Comparison of ENCODE assay signal across 6 cellular contexts in the genomic region with DNA sequence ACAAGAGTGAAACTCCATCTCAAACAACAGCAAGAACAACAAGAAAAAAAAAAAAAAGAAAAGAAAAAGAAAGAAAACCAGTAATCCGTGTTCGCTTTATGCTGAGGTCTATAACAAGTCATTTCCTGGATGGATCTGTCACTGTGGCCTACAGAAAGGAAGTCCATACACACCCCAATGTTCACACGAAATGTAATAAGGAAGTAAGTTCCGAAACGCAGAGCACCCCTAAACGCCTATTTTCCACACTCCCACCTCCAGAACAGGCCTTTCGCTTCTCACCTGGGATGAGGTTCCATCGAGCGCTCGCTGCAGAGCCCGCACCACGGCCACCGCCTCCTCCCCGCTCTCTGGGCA. TPM values are rescaled to one million over a fixed set of nuclear protein-coding genes. Genes with fewer than 3 reads are reported as not detected.
DNase-seq lines count a peak whose midpoint lies in the region; ATAC-seq and TF ChIP-seq lines count a peak whose summit lies in the region.

No MANE protein-coding gene starts in this region.

- no peaks in the 10 kb centered on the region for H3K27me3 Mint-ChIP-seq in activated CD4-positive, alpha-beta T cell treated with anti-CD3 and anti-CD28 coated beads for 36 hours
- H3K27me3 Mint-ChIP-seq in T-helper 2 cell treated with Interferon-gamma antibody and Interleukin-4, amounts not matched to agents 5 μg/mL and 100 μg/mL, for 36 hours (ENCODE audit: low read depth), result no peaks in the 10 kb centered on the region

- ATAC-seq in activated CD4-positive, alpha-beta T cell treated with anti-CD3 and anti-CD28 coated beads for 36 hours, result peak; percentile 42

- DNase-seq in activated CD4-positive, alpha-beta T cell treated with anti-CD3 and anti-CD28 coated beads for 36 hours, result no peak
- no peak for DNase-seq in activated CD4-positive, alpha-beta T cell treated with anti-CD3 and anti-CD28 coated beads for 1 hour
- DNase-seq in T-helper 2 cell treated with Interferon-gamma antibody and Interleukin-4, amounts not matched to agents 5 μg/mL and 100 μg/mL, for 36 hours (ENCODE audit: low spot score), result no peak
- DNase-seq in kidney epithelial cell (ENCODE audit: low read depth) (no peak), NCI-H1092 (lab: John Stamatoyannopoulos, UW) (no peak)
- no peak for DNase-seq in activated CD8-positive, alpha-beta memory T cell treated with anti-CD3 and anti-CD28 coated beads, Interleukin-2, amount 50 U/mL, for 4 hours

- intact Hi-C loops in activated CD4-positive, alpha-beta T cell treated with anti-CD3 and anti-CD28 coated beads for 36 hours (cut with DNase I, micrococcal nuclease), result no loop called here

- H3K36me3 ChIP-seq in kidney epithelial cell (ENCODE audit: control insufficient read depth, insufficient read depth, low read length), result no peaks in the 10 kb centered on the region

- H3K4me3 ChIP-seq in kidney epithelial cell (ENCODE audit: low read depth, low read length), result peak overlapping the region; percentile 97

- H3K36me3 Mint-ChIP-seq in activated CD4-positive, alpha-beta T cell treated with anti-CD3 and anti-CD28 coated beads for 36 hours (ENCODE audit: low read depth), result peaks cover 46% of the 10 kb centered on the region
- peaks cover 52% of the 10 kb centered on the region for H3K36me3 Mint-ChIP-seq in T-helper 2 cell treated with Interferon-gamma antibody and Interleukin-4, amounts not matched to agents 5 μg/mL and 100 μg/mL, for 36 hours (ENCODE audit: low read depth)

- POLR2A ChIA-PET in activated CD4-positive, alpha-beta T cell treated with anti-CD3 and anti-CD28 coated beads for 36 hours (lab: Charles Lee), result interaction anchor here (1.4 to 1.7 kb wide), 3 partner anchors 53 to 90 kb away, joined by 4 to 9 read pairs (median 5); a partner anchor contains a TSS

- no peak for TF ChIP-seq CTCF in kidney epithelial cell (IDR thresholded peaks at IDR 0.05; ENCODE audit: insufficient read depth, low read length, poor library complexity, severe bottlenecking)

- peaks cover 23% of the 10 kb centered on the region for H3K4me1 Mint-ChIP-seq in activated CD4-positive, alpha-beta T cell treated with anti-CD3 and anti-CD28 coated beads for 36 hours
- H3K4me1 Mint-ChIP-seq in T-helper 2 cell treated with Interferon-gamma antibody and Interleukin-4, amounts not matched to agents 5 μg/mL and 100 μg/mL, for 36 hours (ENCODE audit: low read depth), result peaks cover 20% of the 10 kb centered on the region

- H3K9me3 Mint-ChIP-seq in activated CD4-positive, alpha-beta T cell treated with anti-CD3 and anti-CD28 coated beads for 36 hours (ENCODE audit: low read depth), result peaks cover 7% of the 10 kb centered on the region
- peaks cover 11% of the 10 kb centered on the region for H3K9me3 Mint-ChIP-seq in T-helper 2 cell treated with Interferon-gamma antibody and Interleukin-4, amounts not matched to agents 5 μg/mL and 100 μg/mL, for 36 hours

- peak overlapping the region; percentile 97 for H3K4me3 Mint-ChIP-seq in activated CD4-positive, alpha-beta T cell treated with anti-CD3 and anti-CD28 coated beads for 36 hours
- peak overlapping the region; percentile 95 for H3K4me3 Mint-ChIP-seq in T-helper 2 cell treated with Interferon-gamma antibody and Interleukin-4, amounts not matched to agents 5 μg/mL and 100 μg/mL, for 36 hours

- CTCF ChIA-PET in activated CD4-positive, alpha-beta T cell treated with anti-CD3 and anti-CD28 coated beads for 36 hours (lab: Charles Lee), result interaction anchor here (0.5 to 0.6 kb wide), 2 partner anchors 10 to 90 kb away, joined by 3 read pairs; no protein-coding TSS in a partner anchor

- peak overlapping the region; percentile 100 for H3K27ac Mint-ChIP-seq in activated CD4-positive, alpha-beta T cell treated with anti-CD3 and anti-CD28 coated beads for 36 hours
- H3K27ac Mint-ChIP-seq in T-helper 2 cell treated with Interferon-gamma antibody and Interleukin-4, amounts not matched to agents 5 μg/mL and 100 μg/mL, for 36 hours, result peak overlapping the region; percentile 99

- H3K27me3 ChIP-seq in kidney epithelial cell (ENCODE audit: control insufficient read depth, insufficient read depth, low read length), result no peaks in the 10 kb centered on the region

RNA-seq across cellular contexts. Expression of a gene that starts 0.7 kb away (rescaled TPM):
- total RNA-seq in activated CD4-positive, alpha-beta T cell treated with anti-CD3 and anti-CD28 coated beads for 36 hours, result 10 to 100 TPM; 24.8 to 26.3 TPM
- 15.2 and 25.9 TPM in 2 replicates for total RNA-seq in kidney epithelial cell

RNA-seq across cellular contexts. Expression of a gene that starts 5.1 kb away (rescaled TPM):
- total RNA-seq in activated CD4-positive, alpha-beta T cell treated with anti-CD3 and anti-CD28 coated beads for 36 hours, result 10 to 100 TPM; 10.1 to 12.1 TPM
- 10.0 and 11.5 TPM in 2 replicates for total RNA-seq in kidney epithelial cell

RNA-seq across cellular contexts. Expression of a gene that starts 26.6 kb away (rescaled TPM):
- total RNA-seq in activated CD4-positive, alpha-beta T cell treated with anti-CD3 and anti-CD28 coated beads for 36 hours, result 10 to 100 TPM; 18.2 to 18.9 TPM
- total RNA-seq in kidney epithelial cell, result 5.2 and 12.5 TPM in 2 replicates

RNA-seq across cellular contexts. Expression of a gene that starts 33.4 kb away (rescaled TPM):
- 100 to 1,000 TPM; 342 to 386 TPM for total RNA-seq in activated CD4-positive, alpha-beta T cell treated with anti-CD3 and anti-CD28 coated beads for 36 hours
- total RNA-seq in kidney epithelial cell, result 1,123 and 1,863 TPM in 2 replicates

RNA-seq across cellular contexts. Expression of a gene that starts 52.6 kb away (rescaled TPM):
- 1 to 10 TPM; 4.9 to 5.5 TPM for total RNA-seq in activated CD4-positive, alpha-beta T cell treated with anti-CD3 and anti-CD28 coated beads for 36 hours
- total RNA-seq in kidney epithelial cell, result 7.6 and 8.2 TPM in 2 replicates
